1 cellular context compared by ENCODE assay signal in genomic region chr2:61538179-61538919, GRCh38.
TF ChIP-seq lines count a peak whose summit lies in the region.

Gene XPO1, minus strand, starts transcription at chr2:61538356. Its CDS starts 4,459 bp downstream, at chr2:61533897.

TF ChIP-seq in HEK293, 187 proteins besides CTCF, POLR2A, EP300 and RAD21 (continued from another document):
- TF ChIP-seq, protein P1, sequence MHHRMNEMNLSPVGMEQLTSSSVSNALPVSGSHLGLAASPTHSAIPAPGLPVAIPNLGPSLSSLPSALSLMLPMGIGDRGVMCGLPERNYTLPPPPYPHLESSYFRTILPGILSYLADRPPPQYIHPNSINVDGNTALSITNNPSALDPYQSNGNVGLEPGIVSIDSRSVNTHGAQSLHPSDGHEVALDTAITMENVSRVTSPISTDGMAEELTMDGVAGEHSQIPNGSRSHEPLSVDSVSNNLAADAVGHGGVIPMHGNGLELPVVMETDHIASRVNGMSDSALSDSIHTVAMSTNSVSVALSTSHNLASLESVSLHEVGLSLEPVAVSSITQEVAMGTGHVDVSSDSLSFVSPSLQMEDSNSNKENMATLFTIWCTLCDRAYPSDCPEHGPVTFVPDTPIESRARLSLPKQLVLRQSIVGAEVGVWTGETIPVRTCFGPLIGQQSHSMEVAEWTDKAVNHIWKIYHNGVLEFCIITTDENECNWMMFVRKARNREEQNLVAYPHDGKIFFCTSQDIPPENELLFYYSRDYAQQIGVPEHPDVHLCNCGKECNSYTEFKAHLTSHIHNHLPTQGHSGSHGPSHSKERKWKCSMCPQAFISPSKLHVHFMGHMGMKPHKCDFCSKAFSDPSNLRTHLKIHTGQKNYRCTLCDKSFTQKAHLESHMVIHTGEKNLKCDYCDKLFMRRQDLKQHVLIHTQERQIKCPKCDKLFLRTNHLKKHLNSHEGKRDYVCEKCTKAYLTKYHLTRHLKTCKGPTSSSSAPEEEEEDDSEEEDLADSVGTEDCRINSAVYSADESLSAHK (tag by site-specific recombination; IDR thresholded peaks at IDR 0.05), result no peak
- TF ChIP-seq ZNF544 (tag by site-specific recombination; IDR thresholded peaks at IDR 0.05), result no peak
- TF ChIP-seq ZNF501 (tag by site-specific recombination; IDR thresholded peaks at IDR 0.05), result no peak
- TF ChIP-seq ZSCAN23 (tag by site-specific recombination; IDR thresholded peaks at IDR 0.05), result no peak
- no peak for TF ChIP-seq ZNF112 (tag by site-specific recombination; IDR thresholded peaks at IDR 0.05)
- no peak for TF ChIP-seq ZNF391 (tag by site-specific recombination; IDR thresholded peaks at IDR 0.05; ENCODE audit: borderline replicate concordance, low read depth)
- peak; percentile 62 for TF ChIP-seq KLF8 (tag by site-specific recombination; IDR thresholded peaks at IDR 0.05)
- TF ChIP-seq, protein P2, sequence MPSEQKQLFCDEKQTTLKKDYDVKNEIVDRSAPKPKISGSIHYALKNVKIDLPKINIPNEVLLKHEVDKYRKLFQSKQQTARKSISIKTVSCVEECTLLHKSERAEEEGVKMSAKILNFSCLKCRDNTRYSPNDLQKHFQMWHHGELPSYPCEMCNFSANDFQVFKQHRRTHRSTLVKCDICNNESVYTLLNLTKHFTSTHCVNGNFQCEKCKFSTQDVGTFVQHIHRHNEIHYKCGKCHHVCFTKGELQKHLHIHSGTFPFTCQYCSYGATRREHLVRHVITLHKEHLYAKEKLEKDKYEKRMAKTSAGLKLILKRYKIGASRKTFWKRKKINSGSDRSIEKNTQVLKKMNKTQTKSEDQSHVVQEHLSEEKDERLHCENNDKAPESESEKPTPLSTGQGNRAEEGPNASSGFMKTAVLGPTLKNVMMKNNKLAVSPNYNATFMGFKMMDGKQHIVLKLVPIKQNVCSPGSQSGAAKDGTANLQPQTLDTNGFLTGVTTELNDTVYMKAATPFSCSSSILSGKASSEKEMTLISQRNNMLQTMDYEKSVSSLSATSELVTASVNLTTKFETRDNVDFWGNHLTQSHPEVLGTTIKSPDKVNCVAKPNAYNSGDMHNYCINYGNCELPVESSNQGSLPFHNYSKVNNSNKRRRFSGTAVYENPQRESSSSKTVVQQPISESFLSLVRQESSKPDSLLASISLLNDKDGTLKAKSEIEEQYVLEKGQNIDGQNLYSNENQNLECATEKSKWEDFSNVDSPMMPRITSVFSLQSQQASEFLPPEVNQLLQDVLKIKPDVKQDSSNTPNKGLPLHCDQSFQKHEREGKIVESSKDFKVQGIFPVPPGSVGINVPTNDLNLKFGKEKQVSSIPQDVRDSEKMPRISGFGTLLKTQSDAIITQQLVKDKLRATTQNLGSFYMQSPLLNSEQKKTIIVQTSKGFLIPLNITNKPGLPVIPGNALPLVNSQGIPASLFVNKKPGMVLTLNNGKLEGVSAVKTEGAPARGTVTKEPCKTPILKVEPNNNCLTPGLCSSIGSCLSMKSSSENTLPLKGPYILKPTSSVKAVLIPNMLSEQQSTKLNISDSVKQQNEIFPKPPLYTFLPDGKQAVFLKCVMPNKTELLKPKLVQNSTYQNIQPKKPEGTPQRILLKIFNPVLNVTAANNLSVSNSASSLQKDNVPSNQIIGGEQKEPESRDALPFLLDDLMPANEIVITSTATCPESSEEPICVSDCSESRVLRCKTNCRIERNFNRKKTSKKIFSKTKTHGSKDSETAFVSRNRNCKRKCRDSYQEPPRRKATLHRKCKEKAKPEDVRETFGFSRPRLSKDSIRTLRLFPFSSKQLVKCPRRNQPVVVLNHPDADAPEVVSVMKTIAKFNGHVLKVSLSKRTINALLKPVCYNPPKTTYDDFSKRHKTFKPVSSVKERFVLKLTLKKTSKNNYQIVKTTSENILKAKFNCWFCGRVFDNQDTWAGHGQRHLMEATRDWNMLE (tag by site-specific recombination; conservative IDR thresholded peaks at IDR 0.05; ENCODE audit: low read depth), result no peak
- peak; percentile 80 for TF ChIP-seq KLF10 (tag by site-specific recombination; IDR thresholded peaks at IDR 0.05)
- no peak for TF ChIP-seq ZNF350 (tag by site-specific recombination; IDR thresholded peaks at IDR 0.05)
- TF ChIP-seq ZBTB21 (tag by site-specific recombination; IDR thresholded peaks at IDR 0.05), result no peak
- no peak for TF ChIP-seq ZNF280C (tag by site-specific recombination; IDR thresholded peaks at IDR 0.05)
- TF ChIP-seq SETDB1 (IDR thresholded peaks at IDR 0.05; ENCODE audit: insufficient read length, low read length), result no peak
- no peak for TF ChIP-seq ZNF626 (tag by site-specific recombination; IDR thresholded peaks at IDR 0.05)
- TF ChIP-seq OVOL3 (tag by site-specific recombination; IDR thresholded peaks at IDR 0.05), result no peak
- TF ChIP-seq ZNF514 (tag by site-specific recombination; IDR thresholded peaks at IDR 0.05), result no peak
- TF ChIP-seq TRIM28 (IDR thresholded peaks at IDR 0.05; ENCODE audit: borderline replicate concordance, low read length), result no peak
- TF ChIP-seq, protein P3, sequence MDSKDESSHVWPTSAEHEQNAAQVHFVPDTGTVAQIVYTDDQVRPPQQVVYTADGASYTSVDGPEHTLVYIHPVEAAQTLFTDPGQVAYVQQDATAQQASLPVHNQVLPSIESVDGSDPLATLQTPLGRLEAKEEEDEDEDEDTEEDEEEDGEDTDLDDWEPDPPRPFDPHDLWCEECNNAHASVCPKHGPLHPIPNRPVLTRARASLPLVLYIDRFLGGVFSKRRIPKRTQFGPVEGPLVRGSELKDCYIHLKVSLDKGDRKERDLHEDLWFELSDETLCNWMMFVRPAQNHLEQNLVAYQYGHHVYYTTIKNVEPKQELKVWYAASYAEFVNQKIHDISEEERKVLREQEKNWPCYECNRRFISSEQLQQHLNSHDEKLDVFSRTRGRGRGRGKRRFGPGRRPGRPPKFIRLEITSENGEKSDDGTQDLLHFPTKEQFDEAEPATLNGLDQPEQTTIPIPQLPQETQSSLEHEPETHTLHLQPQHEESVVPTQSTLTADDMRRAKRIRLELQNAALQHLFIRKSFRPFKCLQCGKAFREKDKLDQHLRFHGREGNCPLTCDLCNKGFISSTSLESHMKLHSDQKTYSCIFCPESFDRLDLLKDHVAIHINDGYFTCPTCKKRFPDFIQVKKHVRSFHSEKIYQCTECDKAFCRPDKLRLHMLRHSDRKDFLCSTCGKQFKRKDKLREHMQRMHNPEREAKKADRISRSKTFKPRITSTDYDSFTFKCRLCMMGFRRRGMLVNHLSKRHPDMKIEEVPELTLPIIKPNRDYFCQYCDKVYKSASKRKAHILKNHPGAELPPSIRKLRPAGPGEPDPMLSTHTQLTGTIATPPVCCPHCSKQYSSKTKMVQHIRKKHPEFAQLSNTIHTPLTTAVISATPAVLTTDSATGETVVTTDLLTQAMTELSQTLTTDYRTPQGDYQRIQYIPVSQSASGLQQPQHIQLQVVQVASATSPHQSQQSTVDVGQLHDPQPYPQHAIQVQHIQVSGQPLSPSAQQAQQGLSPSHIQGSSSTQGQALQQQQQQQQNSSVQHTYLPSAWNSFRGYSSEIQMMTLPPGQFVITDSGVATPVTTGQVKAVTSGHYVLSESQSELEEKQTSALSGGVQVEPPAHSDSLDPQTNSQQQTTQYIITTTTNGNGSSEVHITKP (tag by site-specific recombination; IDR thresholded peaks at IDR 0.05), result peak; percentile 98
- TF ChIP-seq ZNF660 (tag by site-specific recombination; IDR thresholded peaks at IDR 0.05), result peak; percentile 37; the same call in 1 of the 2 replicates
- TF ChIP-seq BCL11B (tag by site-specific recombination; IDR thresholded peaks at IDR 0.05; ENCODE audit: low read depth), result no peak
- peak; percentile 84; the same call in 1 of the 2 replicates for TF ChIP-seq ZEB2 (tag by site-specific recombination; IDR thresholded peaks at IDR 0.05)
- TF ChIP-seq, protein P4, sequence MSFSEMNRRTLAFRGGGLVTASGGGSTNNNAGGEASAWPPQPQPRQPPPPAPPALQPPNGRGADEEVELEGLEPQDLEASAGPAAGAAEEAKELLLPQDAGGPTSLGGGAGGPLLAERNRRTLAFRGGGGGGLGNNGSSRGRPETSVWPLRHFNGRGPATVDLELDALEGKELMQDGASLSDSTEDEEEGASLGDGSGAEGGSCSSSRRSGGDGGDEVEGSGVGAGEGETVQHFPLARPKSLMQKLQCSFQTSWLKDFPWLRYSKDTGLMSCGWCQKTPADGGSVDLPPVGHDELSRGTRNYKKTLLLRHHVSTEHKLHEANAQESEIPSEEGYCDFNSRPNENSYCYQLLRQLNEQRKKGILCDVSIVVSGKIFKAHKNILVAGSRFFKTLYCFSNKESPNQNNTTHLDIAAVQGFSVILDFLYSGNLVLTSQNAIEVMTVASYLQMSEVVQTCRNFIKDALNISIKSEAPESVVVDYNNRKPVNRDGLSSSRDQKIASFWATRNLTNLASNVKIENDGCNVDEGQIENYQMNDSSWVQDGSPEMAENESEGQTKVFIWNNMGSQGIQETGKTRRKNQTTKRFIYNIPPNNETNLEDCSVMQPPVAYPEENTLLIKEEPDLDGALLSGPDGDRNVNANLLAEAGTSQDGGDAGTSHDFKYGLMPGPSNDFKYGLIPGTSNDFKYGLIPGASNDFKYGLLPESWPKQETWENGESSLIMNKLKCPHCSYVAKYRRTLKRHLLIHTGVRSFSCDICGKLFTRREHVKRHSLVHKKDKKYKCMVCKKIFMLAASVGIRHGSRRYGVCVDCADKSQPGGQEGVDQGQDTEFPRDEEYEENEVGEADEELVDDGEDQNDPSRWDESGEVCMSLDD (tag by site-specific recombination; IDR thresholded peaks at IDR 0.05), result no peak
- 0 out of 2 replicates have a peak, but pooled peaks have one; percentile 45 for TF ChIP-seq IKZF3 (tag by site-specific recombination; IDR thresholded peaks at IDR 0.05)
- TF ChIP-seq, protein P5, sequence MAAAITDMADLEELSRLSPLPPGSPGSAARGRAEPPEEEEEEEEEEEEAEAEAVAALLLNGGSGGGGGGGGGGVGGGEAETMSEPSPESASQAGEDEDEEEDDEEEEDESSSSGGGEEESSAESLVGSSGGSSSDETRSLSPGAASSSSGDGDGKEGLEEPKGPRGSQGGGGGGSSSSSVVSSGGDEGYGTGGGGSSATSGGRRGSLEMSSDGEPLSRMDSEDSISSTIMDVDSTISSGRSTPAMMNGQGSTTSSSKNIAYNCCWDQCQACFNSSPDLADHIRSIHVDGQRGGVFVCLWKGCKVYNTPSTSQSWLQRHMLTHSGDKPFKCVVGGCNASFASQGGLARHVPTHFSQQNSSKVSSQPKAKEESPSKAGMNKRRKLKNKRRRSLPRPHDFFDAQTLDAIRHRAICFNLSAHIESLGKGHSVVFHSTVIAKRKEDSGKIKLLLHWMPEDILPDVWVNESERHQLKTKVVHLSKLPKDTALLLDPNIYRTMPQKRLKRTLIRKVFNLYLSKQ (tag by site-specific recombination; IDR thresholded peaks at IDR 0.05; ENCODE audit: borderline replicate concordance), result no peak
- TF ChIP-seq ZNF394 (tag by site-specific recombination; IDR thresholded peaks at IDR 0.05; ENCODE audit: borderline replicate concordance), result peak; percentile 95
- TF ChIP-seq ZNF664 (tag by site-specific recombination; IDR thresholded peaks at IDR 0.05), result no peak
